Comparison of ENCODE assay signal across 32 cellular contexts in genomic region chr14:66745078-66745477, GRCh38.
"Had no signal": no experiment of that assay in that cellular context is flagged by ENCODE, and none has a peak within 500 bp of the region (broad histone marks: within the 10 kb centered on the region; RNA-seq: fewer than 3 reads in every experiment).

No MANE protein-coding gene starts in this region.

- ATAC-seq: activated CD8-positive, alpha-beta T cell treated with anti-CD3 and anti-CD28 coated beads for 36 hours; activated T-cell treated with anti-CD3 and anti-CD28 coated beads, Interleukin-2, amount 50 U/mL, for 72 hours; activated T-helper 17 cell treated with anti-CD3 and anti-CD28 coated beads, Interleukin-2, amount 50 U/mL, for 72 hours had no signal

- H3K4me1 ChIP-seq: ascending aorta, Peyer's patch, SJSA1 had no signal

- H3K36me3 ChIP-seq: ascending aorta, cardiac muscle cell, Peyer's patch, SJSA1 had no signal

- H3K4me2 ChIP-seq: KMS-11, SK-N-SH had no signal

- H3K4me3 ChIP-seq: ascending aorta, cardiac muscle cell, Peyer's patch, SJSA1 had no signal

- H3K27ac ChIP-seq: ascending aorta, cardiac muscle cell, KMS-11, Peyer's patch, SJSA1 had no signal

- H3K9ac ChIP-seq: KMS-11, SK-N-SH had no signal

- H3K9me3 ChIP-seq: ascending aorta, Peyer's patch, SJSA1 had no signal

- DNase-seq: activated CD4-positive, alpha-beta T cell treated with anti-CD3 and anti-CD28 coated beads, Interleukin-2, amount 10 ng/mL, durations not matched to agents 24 days and 14 days; activated CD4-positive, alpha-beta T cell treated with anti-CD3 and anti-CD28 coated beads, Interleukin-2, amount 50 U/mL, for 4 hours; activated CD8-positive, alpha-beta T cell treated with anti-CD3 and anti-CD28 coated beads for 36 hours; activated effector memory CD4-positive, alpha-beta T cell treated with anti-CD3 and anti-CD28 coated beads, Interleukin-2, amount 50 U/mL, for 16 hours; activated naive CD4-positive, alpha-beta T cell; activated naive CD4-positive, alpha-beta T cell treated with anti-CD3 and anti-CD28 coated beads, Interleukin-2, amount 50 U/mL, for 16 hours; activated naive CD8-positive, alpha-beta T cell treated with anti-CD3 and anti-CD28 coated beads for 36 hours; activated T-cell treated with anti-CD3 and anti-CD28 coated beads, Interleukin-2, amount 50 U/mL, for 1 hour; activated T-cell treated with anti-CD3 and anti-CD28 coated beads, Interleukin-2, amount 50 U/mL, for 72 hours; amygdala; NCI-H1092 treated with DMSO at 0.1 percent for 48 hours; NCI-H1417; NCI-H146; NCI-H187; NCI-H2081; NCI-H2171 treated with DMSO at 0.1 percent for 48 hours; NCI-H2227 treated with DMSO at 0.1 percent for 48 hours; NCI-H446; NCI-H510A treated with DMSO at 0.1 percent for 48 hours; NCI-H526 treated with DMSO at 0.1 percent for 48 hours; NCI-H774; NK-92 treated with Interleukin-12 subunit alpha and Interleukin-12 subunit beta, amount 100 ng/mL, for 24 hours; PC-3; Peyer's patch; RPMI8226; SHP77 treated with DMSO at 0.1 percent for 48 hours; SK-N-SH had no signal

- H3K27me3 ChIP-seq: ascending aorta, cardiac muscle cell, Peyer's patch, SJSA1 had no signal
